In genomic region chr1:5111581-5111980, GRCh38 we compare ENCODE assay signal across 24 cellular contexts.
"Had no signal": no experiment of that assay in that cellular context is flagged by ENCODE, and none has a peak within 500 bp of the region (broad histone marks: within the 10 kb centered on the region; RNA-seq: fewer than 3 reads in every experiment).

No MANE protein-coding gene starts in this region.

- H3K4me1 Mint-ChIP-seq: nephron had no signal

- H3K36me3 ChIP-seq: heart left ventricle, pancreas, tibial artery, upper lobe of left lung, uterus had no signal

- H3K27ac ChIP-seq: dorsolateral prefrontal cortex, heart left ventricle, pancreas, tibial artery, upper lobe of left lung, uterus had no signal

- H3K27me3 Mint-ChIP-seq: stimulated activated naive CD8-positive, alpha-beta T cell treated with anti-CD3 and anti-CD28 coated beads, Interleukin-15, Interleukin-2, amounts not matched to agents 100 ng/mL and 50 ng/mL, for 24 hours had no signal

- H3K4me1 ChIP-seq: heart left ventricle, pancreas, tibial artery, upper lobe of left lung, uterus had no signal

- H3K4me2 ChIP-seq: smooth muscle cell had no signal

- H3K4me3 Mint-ChIP-seq: nephron; stimulated activated effector memory CD8-positive, alpha-beta T cell treated with anti-CD3 and anti-CD28 coated beads, Interleukin-12 subunit alpha, Interleukin-12 subunit beta, amount 100 ng/mL, for 72 hours; stimulated activated naive CD8-positive, alpha-beta T cell treated with anti-CD3 and anti-CD28 coated beads, Interleukin-15, Interleukin-2, amounts not matched to agents 100 ng/mL and 50 ng/mL, for 24 hours had no signal

- H3K4me3 ChIP-seq: dorsolateral prefrontal cortex, heart left ventricle, lung, pancreas, smooth muscle cell, tibial artery, upper lobe of left lung, uterus had no signal

- ATAC-seq: esophagus mucosa; heart left ventricle; left colon; left ventricle myocardium superior; pancreas; right cardiac atrium; stimulated activated effector memory CD8-positive, alpha-beta T cell treated with anti-CD3 and anti-CD28 coated beads, Interleukin-12 subunit alpha, Interleukin-12 subunit beta, amount 100 ng/mL, for 72 hours had no signal

- DNase-seq: dorsolateral prefrontal cortex; effector CD8-positive, alpha-beta T cell; heart left ventricle; hippocampal formation; left colon; left ventricle myocardium superior; mesenchymal stem cell; midbrain; occipital lobe; pancreas; right cardiac atrium; stimulated activated CD4-positive, alpha-beta T cell treated with anti-CD3 and anti-CD28 coated beads, Interleukin-2, amount 100 ng/mL, for 48 hours; stimulated activated CD8-positive, alpha-beta memory T cell treated with anti-CD3 and anti-CD28 coated beads, Interleukin-4, amount 100 ng/mL, for 48 hours; tibial artery; upper lobe of left lung; uterus had no signal

- FAIRE-seq: frontal cortex, pancreas had no signal

- H3K27me3 ChIP-seq: pancreas, tibial artery, upper lobe of left lung, uterus had no signal

- H3K9me3 Mint-ChIP-seq: nephron; stimulated activated effector memory CD8-positive, alpha-beta T cell treated with anti-CD3 and anti-CD28 coated beads, Interleukin-12 subunit alpha, Interleukin-12 subunit beta, amount 100 ng/mL, for 72 hours had no signal

- H3K9me3 ChIP-seq: heart left ventricle, pancreas, tibial artery, upper lobe of left lung, uterus had no signal

- H3K36me3 Mint-ChIP-seq: stimulated activated effector memory CD8-positive, alpha-beta T cell treated with anti-CD3 and anti-CD28 coated beads, Interleukin-12 subunit alpha, Interleukin-12 subunit beta, amount 100 ng/mL, for 72 hours had no signal

- H3K27ac Mint-ChIP-seq: nephron; progenitor cell of endocrine pancreas; stimulated activated effector memory CD8-positive, alpha-beta T cell treated with anti-CD3 and anti-CD28 coated beads, Interleukin-12 subunit alpha, Interleukin-12 subunit beta, amount 100 ng/mL, for 72 hours; stimulated activated naive CD8-positive, alpha-beta T cell treated with anti-CD3 and anti-CD28 coated beads, Interleukin-15, Interleukin-2, amounts not matched to agents 100 ng/mL and 50 ng/mL, for 24 hours had no signal
